Comparison of ENCODE assay signal across 8 cellular contexts in the genomic region with DNA sequence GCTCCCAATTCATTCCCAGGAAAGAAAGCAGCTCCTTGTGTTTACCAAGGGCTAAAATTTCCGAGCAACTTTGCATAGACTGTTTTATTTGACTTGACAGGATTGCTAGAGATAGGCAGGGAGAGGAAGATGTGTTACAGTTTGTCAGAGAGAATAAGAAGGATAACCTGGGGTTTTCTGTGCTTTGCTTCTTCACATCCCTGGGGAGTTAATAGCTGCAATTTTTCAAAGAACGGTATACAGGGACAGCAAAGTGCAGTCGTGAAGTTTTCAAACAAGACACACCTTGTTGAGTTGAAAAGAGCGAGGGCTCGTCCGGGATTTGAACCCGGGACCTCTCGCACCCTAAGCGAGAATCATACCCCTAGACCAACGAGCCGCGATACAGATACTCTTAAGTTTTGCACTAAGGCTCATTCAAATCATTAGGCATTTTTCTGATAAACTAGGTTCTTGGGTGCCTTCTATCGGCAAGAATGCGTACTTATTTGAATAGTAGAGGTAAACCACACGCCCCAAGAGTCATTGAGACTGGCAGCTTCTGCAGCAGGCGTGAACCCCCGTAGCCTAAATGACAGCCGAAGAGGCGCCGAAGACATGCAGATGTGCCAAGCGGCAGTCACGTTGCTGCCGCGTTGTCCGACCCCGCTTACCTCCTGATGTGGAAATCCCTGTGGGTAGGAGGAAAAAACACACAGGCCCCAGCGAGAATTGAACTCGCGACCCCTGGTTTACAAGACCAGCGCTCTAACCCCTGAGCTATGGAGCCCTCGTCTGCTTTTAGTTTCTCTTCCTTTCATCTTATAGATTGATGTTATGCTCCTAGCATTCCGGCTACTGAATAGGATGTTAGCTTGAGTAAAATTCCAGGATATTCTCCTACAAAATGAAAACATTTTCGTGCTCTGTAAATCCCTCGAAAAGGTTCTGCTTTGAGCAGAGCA. TPM values are rescaled to one million over a fixed set of nuclear protein-coding genes. Genes with fewer than 3 reads are reported as not detected.
A peak's percentile ranks its signal among the peaks of the same experiment; 100 is the strongest.
DNase-seq lines count a peak whose midpoint lies in the region; ATAC-seq and TF ChIP-seq lines count a peak whose summit lies in the region.

No MANE protein-coding gene starts in this region.

- H3K36me3 ChIP-seq in H7 (replicated peaks; ENCODE audit: control insufficient read depth, insufficient read depth, low read length) (no peaks in the 10 kb centered on the region), RWPE2 (ENCODE audit: low read depth) (no peaks in the 10 kb centered on the region), neural progenitor cell (no peaks in the 10 kb centered on the region)

- peak overlapping the region; percentile 58 for H3K4me3 ChIP-seq in H7 (ENCODE audit: insufficient read depth, low read depth, low read length)
- H3K4me3 ChIP-seq in RWPE2 (ENCODE audit: severe bottlenecking) = peak overlapping the region; percentile 52
- peak overlapping the region; percentile 72 for H3K4me3 ChIP-seq in neural progenitor cell

- H3K4me3 Mint-ChIP-seq in neural progenitor cell = no peak overlapping the region

- peaks cover 12% of the 10 kb centered on the region for H3K4me1 ChIP-seq in RWPE2 (ENCODE audit: insufficient read depth, poor library complexity, severe bottlenecking)
- H3K4me1 ChIP-seq in neural progenitor cell = no peaks in the 10 kb centered on the region

- H3K4me1 Mint-ChIP-seq in neural progenitor cell = peaks cover 6% of the 10 kb centered on the region

- no peak overlapping the region for H3K27ac Mint-ChIP-seq in neural progenitor cell

- H3K4me2 ChIP-seq in neural progenitor cell = peak overlapping the region; percentile 68

- H3K27ac ChIP-seq in RWPE2 (ENCODE audit: poor library complexity, severe bottlenecking) (peak overlapping the region; percentile 71), neural progenitor cell (no peak overlapping the region)

- H2AFZ ChIP-seq in neural progenitor cell (replicated peaks) = peak overlapping the region; percentile 90

- peak; percentile 79 for ATAC-seq in RWPE2 (ENCODE audit: low read depth)

- peaks cover 2% of the 10 kb centered on the region for H3K9me3 Mint-ChIP-seq in neural progenitor cell

- no peak overlapping the region for H3K9ac ChIP-seq in neural progenitor cell

- peaks cover 17% of the 10 kb centered on the region for H3F3A ChIP-seq in neural progenitor cell (ENCODE audit: low read depth)

- TF ChIP-seq CTCF in RWPE2 (IDR thresholded peaks at IDR 0.05; ENCODE audit: poor library complexity, severe bottlenecking) (peak; percentile 95), neural progenitor cell (IDR thresholded peaks at IDR 0.05) (peak; percentile 77)

- H3K79me2 ChIP-seq in neural progenitor cell (ENCODE audit: low read depth) = no peaks in the 10 kb centered on the region

- H3K27me3 Mint-ChIP-seq in neural progenitor cell (ENCODE audit: insufficient read depth, low read depth) = no peaks in the 10 kb centered on the region

- H3K27me3 ChIP-seq in H7 (ENCODE audit: control insufficient read depth, insufficient read depth, low read length) (no peaks in the 10 kb centered on the region), RWPE2 (ENCODE audit: insufficient read depth, poor library complexity, severe bottlenecking) (no peaks in the 10 kb centered on the region), neural progenitor cell (peaks cover 27% of the 10 kb centered on the region)

- peak; percentile 99 for DNase-seq in ELF-1 (ENCODE audit: low read depth, low spot score)
- peak; percentile 70 for DNase-seq in H7
- peak; percentile 93 for DNase-seq in LoVo (ENCODE audit: low spot score)
- peak; percentile 94 for DNase-seq in RWPE2 (ENCODE audit: low spot score)
- peak; percentile 93 for DNase-seq in activated effector memory CD4-positive, alpha-beta T cell treated with anti-CD3 and anti-CD28 coated beads, Interleukin-2, amount 50 U/mL, for 16 hours
- DNase-seq in foreskin melanocyte = peak; percentile 96
- peak; percentile 95 for DNase-seq in neural progenitor cell (ENCODE audit: low spot score)
- peak; percentile 88 for DNase-seq in stromal cell of bone marrow (ENCODE audit: low read depth)

- no peaks in the 10 kb centered on the region for H3K36me3 Mint-ChIP-seq in neural progenitor cell

- H3K9me3 ChIP-seq in RWPE2 (ENCODE audit: severe bottlenecking) (no peaks in the 10 kb centered on the region), neural progenitor cell (ENCODE audit: low read depth) (no peaks in the 10 kb centered on the region)

- no peaks in the 10 kb centered on the region for H4K20me1 ChIP-seq in neural progenitor cell (ENCODE audit: low read depth)

RNA-seq across cellular contexts. Expression of a gene that starts 22.2 kb away (rescaled TPM):
- not detected in 2 replicates for total RNA-seq in H7 (2014; rRNA removed; shearing (Covaris generic))
- not detected in 2 replicates for total RNA-seq in neural progenitor cell (ENCODE audit: low replicate concordance)

RNA-seq across cellular contexts. Expression of a gene that starts 25.6 kb away (rescaled TPM):
- not detected in 2 replicates for total RNA-seq in H7 (2014; rRNA removed; shearing (Covaris generic))
- total RNA-seq in neural progenitor cell (ENCODE audit: low replicate concordance) = not detected in 2 replicates

RNA-seq across cellular contexts. Expression of a gene that starts 28.1 kb away (rescaled TPM):
- not detected in 2 replicates for total RNA-seq in H7 (2014; rRNA removed; shearing (Covaris generic))
- total RNA-seq in neural progenitor cell (ENCODE audit: low replicate concordance) = not detected in 2 replicates

RNA-seq across cellular contexts. Expression of a gene that starts 52.5 kb away (rescaled TPM):
- not detected in 2 replicates for total RNA-seq in H7 (2014; rRNA removed; shearing (Covaris generic))
- total RNA-seq in neural progenitor cell (ENCODE audit: low replicate concordance) = not detected in 2 replicates
